In genomic region chr6:17413313-17413750, GRCh38 we compare ENCODE assay signal across 17 cellular contexts. TPM values are rescaled to one million over a fixed set of nuclear protein-coding genes. Genes with fewer than 3 reads are reported as not detected.
DNase-seq lines count a peak whose midpoint lies in the region; ATAC-seq and TF ChIP-seq lines count a peak whose summit lies in the region.
"Had no signal": no experiment of that assay in that cellular context is flagged by ENCODE, and none has a peak within 500 bp of the region (broad histone marks: within the 10 kb centered on the region; RNA-seq: fewer than 3 reads in every experiment).

No MANE protein-coding gene starts in this region.

- no CpG with 5 or more reads among the region's 5 CpGs for WGBS in IMR-90 (ENCODE audit: extremely low coverage in 2 of 2, insufficient read length in 1 of 2), 2 experiments

- H3K27ac ChIP-seq in IMR-90 (ENCODE audit: insufficient read depth, low read length) (peak overlapping the region; percentile 43), brain microvascular endothelial cell (peak overlapping the region; percentile 74)
- H3K27ac ChIP-seq: pancreas, Peyer's patch had no signal

- peak overlapping the region; percentile 60; the same call in 1 of the 2 replicates for H2BK120ac ChIP-seq in IMR-90 (ENCODE audit: low read depth, low read length)

- no peak overlapping the region for H2AFZ ChIP-seq in IMR-90 (replicated peaks; ENCODE audit: low read length, poor library complexity)

- peak overlapping the region; percentile 56 for H2AK5ac ChIP-seq in IMR-90 (ENCODE audit: low read depth, low read length)

- CTCF ChIA-PET in IMR-90 (lab: Yijun Ruan, JAX): interaction anchor here (0.7 kb wide), 1 partner anchor 791 kb away, joined by 4 read pairs; no protein-coding TSS in a partner anchor

- dilution Hi-C loops in IMR-90 (cut with HindIII; ENCODE audit: low sequenced_read_pairs, unreplicated experiment): no loop called here

- peaks cover 17% of the 10 kb centered on the region for H3K4me1 ChIP-seq in IMR-90 (ENCODE audit: control insufficient read depth, insufficient read depth, low read length)
- H3K4me1 ChIP-seq in BE2C: no peaks in the 10 kb centered on the region
- H3K4me1 ChIP-seq: pancreas, Peyer's patch had no signal

- H3K36me3 ChIP-seq in IMR-90 (ENCODE audit: control insufficient read depth, insufficient read depth, low read length) (no peaks in the 10 kb centered on the region), brain microvascular endothelial cell (replicated peaks) (no peaks in the 10 kb centered on the region), BE2C (no peaks in the 10 kb centered on the region)
- H3K36me3 ChIP-seq: heart right ventricle, pancreas, Peyer's patch had no signal

- intact Hi-C loops in IMR-90 (cut with micrococcal nuclease): no loop called here

- H4K20me1 ChIP-seq in IMR-90 (ENCODE audit: insufficient read depth, low read length): peaks cover 9% of the 10 kb centered on the region; the same call in 1 of the 2 replicates

- POLR2A ChIA-PET in IMR-90 (lab: Charles Lee; ENCODE audit: unreplicated experiment): interaction anchor here (0.5 to 0.8 kb wide), 2 partner anchors 19 to 83 kb away, joined by 3 to 5 read pairs; no protein-coding TSS in a partner anchor

- no TSS peak for BruUV-seq in IMR-90 (replicated peaks; lab: Mats Ljungman, UMichigan)

- H3K23ac ChIP-seq in IMR-90 (ENCODE audit: low read depth, low read length): no peak overlapping the region

- H2BK20ac ChIP-seq in IMR-90 (ENCODE audit: low read depth, low read length): peak overlapping the region; percentile 66

- 0 out of 2 replicates have a peak, but pooled peaks cover 3% of the 10 kb centered on the region for H3K9me3 ChIP-seq in IMR-90 (ENCODE audit: control insufficient read depth, insufficient read depth, low read length)
- no peaks in the 10 kb centered on the region for H3K9me3 ChIP-seq in BE2C
- H3K9me3 ChIP-seq: pancreas, Peyer's patch had no signal

- no peak overlapping the region; the same call in 2 of the 3 replicates for H2BK15ac ChIP-seq in IMR-90 (ENCODE audit: low read depth, low read length)

- H3K56ac ChIP-seq in IMR-90 (ENCODE audit: extremely low read depth, insufficient read depth, low read length): no peak overlapping the region

- peaks cover 20% of the 10 kb centered on the region for H3K9me1 ChIP-seq in IMR-90 (ENCODE audit: insufficient read depth, low read length)

- in situ Hi-C loops in IMR-90 (cut with MboI; ENCODE audit: low sequenced_read_pairs) (no loop called here), brain microvascular endothelial cell (cut with HindIII; ENCODE audit: low pct_ligation_motif_present, low sequenced_read_pairs) (no loop called here)

- no peak overlapping the region for H3K18ac ChIP-seq in IMR-90 (ENCODE audit: low read depth, low read length)

- DNase-seq in AG08395 (ENCODE audit: low spot score) (peak; percentile 24), IMR-90 (peak; percentile 91), brain microvascular endothelial cell (peak; percentile 57), kidney tubule cell (ENCODE audit: low spot score) (peak; percentile 68), BE2C (no peak), NCI-H446 (lab: John Stamatoyannopoulos, UW) (no peak)
- DNase-seq: activated B cell treated with CpG ODN at 0.5 μM for 24 hours; activated CD8-positive, alpha-beta memory T cell treated with anti-CD3 and anti-CD28 coated beads, Interleukin-2, amount 10 ng/mL, durations not matched to agents 7 days and 5 days; activated naive CD4-positive, alpha-beta T cell treated with Interleukin-2 at 50 U/mL for 16 hours; C1 segment of cervical spinal cord; heart right ventricle; left colon; pancreas; Peyer's patch; T-helper 1 cell had no signal

- H3K14ac ChIP-seq in IMR-90 (replicated peaks; ENCODE audit: low read depth, low read length): peak overlapping the region; percentile 85

- no peak overlapping the region for H3K4me3 ChIP-seq in IMR-90 (ENCODE audit: insufficient read depth, low read depth, low read length)
- no peak overlapping the region for H3K4me3 ChIP-seq in brain microvascular endothelial cell (ENCODE audit: low read depth, low read length)
- no peak overlapping the region for H3K4me3 ChIP-seq in BE2C (ENCODE audit: low read depth, low read length)
- H3K4me3 ChIP-seq: heart right ventricle, pancreas, Peyer's patch had no signal

- H2BK5ac ChIP-seq in IMR-90 (ENCODE audit: low read depth, low read length, poor library complexity, severe bottlenecking): peak overlapping the region; percentile 69

- no peak for TF ChIP-seq POLR2A in IMR-90 (IDR thresholded peaks at IDR 0.05; ENCODE audit: low read depth, low read length)

- TF ChIP-seq CTCF in IMR-90 (conservative IDR thresholded peaks at IDR 0.05; ENCODE audit: low read depth, low read length) (no peak), brain microvascular endothelial cell (IDR thresholded peaks at IDR 0.05; ENCODE audit: low read depth, low read length, missing control alignments) (no peak), BE2C (IDR thresholded peaks at IDR 0.05; ENCODE audit: low read depth, low read length) (no peak)

- TF ChIP-seq RAD21 in IMR-90 (IDR thresholded peaks at IDR 0.05; ENCODE audit: low read length): no peak

- no peak overlapping the region for H2AK9ac ChIP-seq in IMR-90 (replicated peaks; ENCODE audit: low read depth, low read length, poor library complexity)

- no peak overlapping the region for H4K5ac ChIP-seq in IMR-90 (ENCODE audit: low read depth, low read length)

- peak overlapping the region; percentile 15; the same call in 1 of the 2 replicates for H3K4me2 ChIP-seq in IMR-90 (ENCODE audit: low read depth, low read length)

- peak overlapping the region in 1 of 2 experiments; percentile 75; a peak in 1 of 4 replicates for H4K8ac ChIP-seq in IMR-90 (ENCODE audit: low read depth in 2 of 2, low read length in 2 of 2)

- H3K4ac ChIP-seq in IMR-90 (ENCODE audit: low read depth, low read length): peak overlapping the region; percentile 61

- H4K91ac ChIP-seq in IMR-90 (ENCODE audit: insufficient read depth, low read depth, low read length): no peak overlapping the region

- no peaks in the 10 kb centered on the region for H3K27me3 ChIP-seq in IMR-90 (ENCODE audit: control insufficient read depth, insufficient read depth, low read length)
- H3K27me3 ChIP-seq in brain microvascular endothelial cell (replicated peaks): no peaks in the 10 kb centered on the region
- H3K27me3 ChIP-seq in BE2C: no peaks in the 10 kb centered on the region
- H3K27me3 ChIP-seq: heart right ventricle, pancreas, Peyer's patch had no signal

- ATAC-seq in IMR-90 (ENCODE audit: low read depth): peak; percentile 62
- no peak for ATAC-seq in HG03521 (IDR thresholded peaks at IDR 0.05; ENCODE audit: unreplicated experiment)
- no peak for ATAC-seq in HG03095 (IDR thresholded peaks at IDR 0.05; ENCODE audit: unreplicated experiment)
- ATAC-seq: activated CD8-positive, alpha-beta memory T cell treated with anti-CD3 and anti-CD28 coated beads, Interleukin-2, amount 10 ng/mL, durations not matched to agents 7 days and 5 days; heart right ventricle; left colon had no signal

- H3K9ac ChIP-seq in IMR-90 (ENCODE audit: low read depth, low read length): no peak overlapping the region

- peaks cover 23 to 77% of the 10 kb centered on the region in 2 experiments for H3K79me1 ChIP-seq in IMR-90 (ENCODE audit: low read depth in 1 of 2, low read length in 2 of 2)

TF ChIP-seq in IMR-90, 13 proteins besides CTCF, POLR2A, EP300 and RAD21:
- TF ChIP-seq CEBPB (IDR thresholded peaks at IDR 0.05; ENCODE audit: low read depth, low read length) (peak; percentile 62), USF2 (IDR thresholded peaks at IDR 0.05; ENCODE audit: low read depth, low read length) (no peak), ELK1 (IDR thresholded peaks at IDR 0.05; ENCODE audit: borderline replicate concordance, low read depth, low read length) (no peak), RFX5 (IDR thresholded peaks at IDR 0.05; ENCODE audit: low read depth, low read length) (no peak), SMC3 (IDR thresholded peaks at IDR 0.05; ENCODE audit: low read depth, low read length) (no peak; the same call in 1 of the 2 replicates), RCOR1 (IDR thresholded peaks at IDR 0.05; ENCODE audit: insufficient replicate concordance, low read length) (no peak), NFE2L2 (IDR thresholded peaks at IDR 0.05; ENCODE audit: low read depth, low read length) (no peak), BHLHE40 (IDR thresholded peaks at IDR 0.05; ENCODE audit: low read depth, low read length) (no peak), MAZ (IDR thresholded peaks at IDR 0.05; ENCODE audit: borderline replicate concordance, low read depth, low read length) (no peak), MAFK (IDR thresholded peaks at IDR 0.05; ENCODE audit: low read depth, low read length) (0 out of 2 replicates have a peak, but pooled peaks have one; percentile 36), CHD1 (IDR thresholded peaks at IDR 0.05; ENCODE audit: low read depth, low read length) (no peak), FOS (IDR thresholded peaks at IDR 0.05; ENCODE audit: low read depth, low read length) (peak; percentile 76), MXI1 (IDR thresholded peaks at IDR 0.05; ENCODE audit: borderline replicate concordance, low read depth, low read length) (no peak)

RNA-seq across cellular contexts. Expression of gene CAP2, which starts 19.9 kb away (rescaled TPM):
- 14.5 and 16.1 TPM in 2 replicates for total RNA-seq in IMR-90 (2012; rRNA removed)
- polyA plus RNA-seq in IMR-90 (2012; rRNA removed): 27.5 and 31.3 TPM in 2 replicates
- polyA plus RNA-seq in IMR-90 (2012; cell fraction: cytosol; rRNA removed): 13.4 TPM in 2 replicates
- 8.4 and 28.5 TPM in 2 replicates for polyA plus RNA-seq in IMR-90 (2012; cell fraction: nucleus; rRNA removed; ENCODE audit: low replicate concordance)
- polyA plus RNA-seq in BE2C (2012; ENCODE audit: insufficient read depth, insufficient read length, low read depth): not detected
- total RNA-seq: activated B cell treated with CpG ODN at 0.5 μM for 24 hours; activated CD8-positive, alpha-beta memory T cell treated with anti-CD3 and anti-CD28 coated beads, Interleukin-2, amount 10 ng/mL, durations not matched to agents 7 days and 5 days had no signal

Comparison
In these comparisons a context has a peak if more than half of its experiments do, and no peak if none do; other contexts are left out.
1. DNase-seq: peak in AG08395 (single experiment), IMR-90 (single experiment), brain microvascular endothelial cell (single experiment) and kidney tubule cell (single experiment); none in BE2C (single experiment) and NCI-H446 (0 of 2).